In the genomic region with DNA sequence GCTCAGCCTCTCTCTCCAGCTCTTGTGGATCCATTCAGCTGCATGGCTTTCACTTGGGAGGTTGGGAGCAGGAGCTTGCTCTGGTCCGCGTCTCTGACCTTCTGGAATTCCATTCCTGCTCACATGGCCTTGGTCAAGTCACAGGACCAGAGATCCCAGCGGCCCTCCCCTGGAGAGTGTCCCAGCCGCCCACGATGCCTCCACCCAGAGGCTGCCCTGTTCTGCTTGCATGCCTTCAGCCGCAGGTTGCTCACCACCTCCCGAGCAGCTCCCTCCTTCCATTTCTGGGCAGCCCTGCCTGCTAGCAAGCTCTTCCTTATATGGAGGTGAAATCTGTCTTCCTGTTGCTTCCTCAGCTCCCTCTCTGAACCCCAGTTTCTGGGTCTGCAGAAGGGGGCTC, we compare ENCODE assay signal across 11 cellular contexts. TPM values are rescaled to one million over a fixed set of nuclear protein-coding genes. Genes with fewer than 3 reads are reported as not detected.
A peak's percentile ranks its signal among the peaks of the same experiment; 100 is the strongest.
DNase-seq lines count a peak whose midpoint lies in the region; ATAC-seq and TF ChIP-seq lines count a peak whose summit lies in the region.
"Had no signal": no experiment of that assay in that cellular context is flagged by ENCODE, and none has a peak within 500 bp of the region (broad histone marks: within the 10 kb centered on the region; RNA-seq: fewer than 3 reads in every experiment).

No MANE protein-coding gene starts in this region.

- H3K4me3 Mint-ChIP-seq in activated naive CD4-positive, alpha-beta T cell treated with anti-CD3 and anti-CD28 coated beads for 36 hours: no peak overlapping the region
- H3K4me3 Mint-ChIP-seq in activated naive CD4-positive, alpha-beta T cell treated with anti-CD3 and anti-CD28 coated beads, Interleukin-2, amount 10 ng/mL, durations not matched to agents 7 days and 5 days: no peak overlapping the region
- H3K4me3 Mint-ChIP-seq in endothelial cell (ENCODE audit: unreplicated experiment): peak overlapping the region; percentile 7

- H3K27ac ChIP-seq in mucosa of rectum (ENCODE audit: low read depth in 2 of 2, low read length in 2 of 2): peak overlapping the region; percentile 32 to 61

- H3K36me3 Mint-ChIP-seq in activated naive CD4-positive, alpha-beta T cell treated with anti-CD3 and anti-CD28 coated beads for 36 hours (ENCODE audit: low read depth): no peaks in the 10 kb centered on the region
- no peaks in the 10 kb centered on the region for H3K36me3 Mint-ChIP-seq in activated naive CD4-positive, alpha-beta T cell treated with anti-CD3 and anti-CD28 coated beads, Interleukin-2, amount 10 ng/mL, durations not matched to agents 7 days and 5 days
- H3K36me3 Mint-ChIP-seq in endothelial cell (ENCODE audit: low read depth, unreplicated experiment): peaks cover 26% of the 10 kb centered on the region

- H3K9me3 ChIP-seq in mucosa of rectum (ENCODE audit: control insufficient read depth in 2 of 2, low read length in 2 of 2): no peaks in the 10 kb centered on the region

- H3K4me1 Mint-ChIP-seq in activated naive CD4-positive, alpha-beta T cell treated with anti-CD3 and anti-CD28 coated beads for 36 hours (ENCODE audit: low read depth): peaks cover 36% of the 10 kb centered on the region
- H3K4me1 Mint-ChIP-seq in activated naive CD4-positive, alpha-beta T cell treated with anti-CD3 and anti-CD28 coated beads, Interleukin-2, amount 10 ng/mL, durations not matched to agents 7 days and 5 days: peaks cover 34% of the 10 kb centered on the region
- peaks cover 29% of the 10 kb centered on the region for H3K4me1 Mint-ChIP-seq in endothelial cell (ENCODE audit: unreplicated experiment)

- ATAC-seq in HG03139 (IDR thresholded peaks at IDR 0.05; ENCODE audit: unreplicated experiment): no peak

- no peaks in the 10 kb centered on the region for H3K9me3 Mint-ChIP-seq in activated naive CD4-positive, alpha-beta T cell treated with anti-CD3 and anti-CD28 coated beads for 36 hours
- H3K9me3 Mint-ChIP-seq in activated naive CD4-positive, alpha-beta T cell treated with anti-CD3 and anti-CD28 coated beads, Interleukin-2, amount 10 ng/mL, durations not matched to agents 7 days and 5 days: no peaks in the 10 kb centered on the region
- no peaks in the 10 kb centered on the region for H3K9me3 Mint-ChIP-seq in endothelial cell (ENCODE audit: unreplicated experiment)

- peak; percentile 41 for DNase-seq in activated naive CD4-positive, alpha-beta T cell treated with anti-CD3 and anti-CD28 coated beads for 36 hours
- no peak for DNase-seq in activated naive CD4-positive, alpha-beta T cell treated with anti-CD3 and anti-CD28 coated beads, Interleukin-2, amount 10 ng/mL, durations not matched to agents 7 days and 5 days
- DNase-seq in endothelial cell (ENCODE audit: low spot score) (no peak), ureter (ENCODE audit: low spot score) (peak; percentile 77), OCI-M2 (lab: John Stamatoyannopoulos, UW; ENCODE audit: unreplicated experiment) (no peak), GM13976 (ENCODE audit: low spot score) (no peak)
- DNase-seq: activated T-cell treated with anti-CD3 and anti-CD28 coated beads for 4 hours; AML-193; stimulated activated CD4-positive, alpha-beta T cell treated with anti-CD3 and anti-CD28 coated beads, Interleukin-4, amount 100 ng/mL, for 1 hour had no signal

- H3K36me3 ChIP-seq in mucosa of rectum (ENCODE audit: control insufficient read depth in 2 of 2, insufficient read depth in 2 of 2, low read length in 2 of 2): no peaks in the 10 kb centered on the region

- no peak overlapping the region for H3K27ac Mint-ChIP-seq in activated naive CD4-positive, alpha-beta T cell treated with anti-CD3 and anti-CD28 coated beads for 36 hours
- H3K27ac Mint-ChIP-seq in activated naive CD4-positive, alpha-beta T cell treated with anti-CD3 and anti-CD28 coated beads, Interleukin-2, amount 10 ng/mL, durations not matched to agents 7 days and 5 days: no peak overlapping the region
- no peak overlapping the region for H3K27ac Mint-ChIP-seq in endothelial cell (ENCODE audit: unreplicated experiment)

- no peak overlapping the region for H3K4me3 ChIP-seq in mucosa of rectum (ENCODE audit: low read length in 2 of 2)

- H3K4me1 ChIP-seq in mucosa of rectum (ENCODE audit: control insufficient read depth in 2 of 2, insufficient read depth in 2 of 2, low read length in 2 of 2): peaks cover 18 to 24% of the 10 kb centered on the region in 2 donors

- no peak overlapping the region for H3K9ac ChIP-seq in mucosa of rectum (ENCODE audit: low read depth in 1 of 2, low read length in 2 of 2)

- in situ Hi-C loops in GM13976 (cut with MboI; ENCODE audit: low sequenced_read_pairs, unreplicated experiment): no loop called here

- intact Hi-C loops in activated naive CD4-positive, alpha-beta T cell treated with anti-CD3 and anti-CD28 coated beads for 36 hours (cut with micrococcal nuclease): no loop called here

- TF ChIP-seq CTCF in endothelial cell (IDR thresholded peaks at IDR 0.05; ENCODE audit: unreplicated experiment) (no peak), GM13976 (IDR thresholded peaks at IDR 0.05; ENCODE audit: borderline replicate concordance, control extremely low read depth, extremely low read depth, insufficient read depth, missing control alignments) (no peak)

- no peaks in the 10 kb centered on the region for H3K27me3 ChIP-seq in mucosa of rectum (ENCODE audit: control insufficient read depth in 2 of 2, insufficient read depth in 2 of 2, low read length in 2 of 2)

- CTCF ChIA-PET in activated naive CD4-positive, alpha-beta T cell treated with anti-CD3 and anti-CD28 coated beads for 36 hours (lab: Charles Lee): interaction anchor here (1.1 kb wide), 1 partner anchor 21 kb away, joined by 3 read pairs; no protein-coding TSS in a partner anchor
- CTCF ChIA-PET in activated naive CD4-positive, alpha-beta T cell treated with anti-CD3 and anti-CD28 coated beads, Interleukin-2, amount 10 ng/mL, durations not matched to agents 7 days and 5 days (lab: Charles Lee): interaction anchor here (0.8 kb wide), 1 partner anchor 36 kb away, joined by 3 read pairs; no protein-coding TSS in a partner anchor

- H3K27me3 Mint-ChIP-seq in activated naive CD4-positive, alpha-beta T cell treated with anti-CD3 and anti-CD28 coated beads for 36 hours (ENCODE audit: low read depth): no peaks in the 10 kb centered on the region
- H3K27me3 Mint-ChIP-seq in activated naive CD4-positive, alpha-beta T cell treated with anti-CD3 and anti-CD28 coated beads, Interleukin-2, amount 10 ng/mL, durations not matched to agents 7 days and 5 days: peaks cover 6% of the 10 kb centered on the region
- peaks cover 24% of the 10 kb centered on the region for H3K27me3 Mint-ChIP-seq in endothelial cell (ENCODE audit: unreplicated experiment)

RNA-seq across cellular contexts. Expression of gene RAI1, which starts 32.6 kb away (rescaled TPM):
- total RNA-seq in activated naive CD4-positive, alpha-beta T cell treated with anti-CD3 and anti-CD28 coated beads for 36 hours: 10 to 100 TPM in 1 of 2 experiments, 1 to 10 TPM in 1; 9.2 to 12.0 TPM
- total RNA-seq in endothelial cell (ENCODE audit: unreplicated experiment) (46.2 TPM), ureter (117 TPM)

Comparison
In these comparisons a context has a peak if more than half of its experiments do, and no peak if none do; other contexts are left out.
1. DNase-seq: peak in activated naive CD4-positive, alpha-beta T cell treated with anti-CD3 and anti-CD28 coated beads for 36 hours (single experiment) and ureter (single experiment); none in activated naive CD4-positive, alpha-beta T cell treated with anti-CD3 and anti-CD28 coated beads, Interleukin-2, amount 10 ng/mL, durations not matched to agents 7 days and 5 days (single experiment), endothelial cell (single experiment), OCI-M2 (single experiment) and GM13976 (single experiment).